In genomic region chr4:25969374-25969773, GRCh38 we compare ENCODE assay signal across 16 cellular contexts.
"Had no signal": no experiment of that assay in that cellular context is flagged by ENCODE, and none has a peak within 500 bp of the region (broad histone marks: within the 10 kb centered on the region; RNA-seq: fewer than 3 reads in every experiment).

No MANE protein-coding gene starts in this region.

- H3K27me3 ChIP-seq: ascending aorta, left lung, pancreas, sigmoid colon, vagina had no signal

- FAIRE-seq: bronchial epithelial cell, pancreas had no signal

- H3K4me3 ChIP-seq: ascending aorta, left lung, pancreas, sigmoid colon, vagina had no signal

- H3K36me3 ChIP-seq: ascending aorta, left lung, pancreas, sigmoid colon, vagina had no signal

- H3K4me1 ChIP-seq: vagina had no signal

- H3K27ac ChIP-seq: ascending aorta, vagina had no signal

- DNase-seq: activated CD4-positive, alpha-beta T cell treated with anti-CD3 and anti-CD28 coated beads, Interleukin-2, amount 50 U/mL, for 48 hours; activated CD4-positive, CD25-positive, alpha-beta regulatory T cell treated with anti-CD3 and anti-CD28 coated beads, Interleukin-2, amount 50 U/mL, for 72 hours; activated CD8-positive, alpha-beta memory T cell treated with anti-CD3 and anti-CD28 coated beads, Interleukin-2, amount 10 ng/mL, durations not matched to agents 7 days and 5 days; activated naive CD4-positive, alpha-beta T cell treated with anti-CD3 and anti-CD28 coated beads, Interleukin-2, amount 10 ng/mL, durations not matched to agents 7 days and 5 days; activated T-cell treated with anti-CD3 and anti-CD28 coated beads, Interleukin-2, amount 50 U/mL, for 1 hour; endodermal cell; erythroblast; islet precursor cell; left lung; mesenchymal stem cell; pancreas; sigmoid colon; stimulated activated CD4-positive, alpha-beta T cell treated with anti-CD3 and anti-CD28 coated beads, Interleukin-1b, Interleukin-23, amount 100 ng/mL, for 48 hours had no signal

- H3K9me3 ChIP-seq: ascending aorta, left lung, pancreas, sigmoid colon, vagina had no signal
